Comparison of ENCODE assay signal across 13 cellular contexts in genomic region chr6:7479801-7480266, GRCh38.
DNase-seq lines count a peak whose midpoint lies in the region; ATAC-seq, FAIRE-seq and TF ChIP-seq lines count a peak whose summit lies in the region.
"Had no signal": no experiment of that assay in that cellular context is flagged by ENCODE, and none has a peak within 500 bp of the region (broad histone marks: within the 10 kb centered on the region; RNA-seq: fewer than 3 reads in every experiment).

No MANE protein-coding gene starts in this region.

- H3K9me3 Mint-ChIP-seq in activated CD4-positive, alpha-beta T cell treated with anti-CD3 and anti-CD28 coated beads, Interleukin-2, amount 10 ng/mL, durations not matched to agents 7 days and 5 days, result no peaks in the 10 kb centered on the region
- H3K9me3 Mint-ChIP-seq: brain had no signal

- H3K27ac Mint-ChIP-seq in activated CD4-positive, alpha-beta T cell treated with anti-CD3 and anti-CD28 coated beads, Interleukin-2, amount 10 ng/mL, durations not matched to agents 7 days and 5 days, result no peak overlapping the region
- H3K27ac Mint-ChIP-seq: brain had no signal

- H3K4me3 Mint-ChIP-seq in activated CD4-positive, alpha-beta T cell treated with anti-CD3 and anti-CD28 coated beads, Interleukin-2, amount 10 ng/mL, durations not matched to agents 7 days and 5 days, result no peak overlapping the region
- H3K4me3 Mint-ChIP-seq: brain had no signal

- no peak for FAIRE-seq in HTR-8/SVneo (lab: Jason Lieb, UNC)
- FAIRE-seq: D721Med, GM19239 had no signal

- TF ChIP-seq CTCF in AG04449 (IDR thresholded peaks at IDR 0.05; ENCODE audit: insufficient read depth, low read length, missing control alignments), result no peak
- no peak for TF ChIP-seq CTCF in breast epithelium (IDR thresholded peaks at IDR 0.05)

- POLR2A ChIA-PET in AG04449 (lab: Yijun Ruan, JAX), result no interaction called here
- POLR2A ChIA-PET in activated CD4-positive, alpha-beta T cell treated with anti-CD3 and anti-CD28 coated beads, Interleukin-2, amount 10 ng/mL, durations not matched to agents 7 days and 5 days (lab: Charles Lee), result no interaction called here

- H3K4me1 Mint-ChIP-seq in activated CD4-positive, alpha-beta T cell treated with anti-CD3 and anti-CD28 coated beads, Interleukin-2, amount 10 ng/mL, durations not matched to agents 7 days and 5 days, result no peaks in the 10 kb centered on the region
- H3K4me1 Mint-ChIP-seq: brain had no signal

- intact Hi-C loops in breast epithelium (cut with DNase I; ENCODE audit: low total_unique reads), result loop anchor here (2.0 kb wide), 1 partner anchor 75 kb away; no protein-coding TSS in a partner anchor

- CTCF ChIA-PET in AG04449 (lab: Yijun Ruan, JAX), result interaction anchor here (0.7 to 1.1 kb wide), 2 partner anchors 9 to 103 kb away, joined by 3 read pairs; no protein-coding TSS in a partner anchor
- CTCF ChIA-PET in activated CD4-positive, alpha-beta T cell treated with anti-CD3 and anti-CD28 coated beads, Interleukin-2, amount 10 ng/mL, durations not matched to agents 7 days and 5 days (lab: Charles Lee), result no interaction called here

- no peaks in the 10 kb centered on the region for H3K36me3 Mint-ChIP-seq in activated CD4-positive, alpha-beta T cell treated with anti-CD3 and anti-CD28 coated beads, Interleukin-2, amount 10 ng/mL, durations not matched to agents 7 days and 5 days (ENCODE audit: low read depth)
- H3K36me3 Mint-ChIP-seq: brain had no signal

- no peaks in the 10 kb centered on the region for H3K4me1 ChIP-seq in breast epithelium

- H3K27ac ChIP-seq in breast epithelium, result peak overlapping the region; percentile 62 to 74

- no peaks in the 10 kb centered on the region for H3K27me3 ChIP-seq in breast epithelium

- H3K9me3 ChIP-seq in breast epithelium, result no peaks in the 10 kb centered on the region

- TF ChIP-seq POLR2A in breast epithelium (IDR thresholded peaks at IDR 0.05), result no peak

- peak; percentile 5 for DNase-seq in AG04449 (ENCODE audit: low read depth, low spot score)
- DNase-seq in HTR-8/SVneo (ENCODE audit: insufficient read length, low spot score), result peak; percentile 40
- DNase-seq in breast epithelium (ENCODE audit: low spot score in 2 of 2), result peak in 1 of 2 donors; percentile 72
- peak; percentile 8 for DNase-seq in left kidney (ENCODE audit: low read depth, low spot score)
- DNase-seq in activated CD4-positive, alpha-beta T cell treated with anti-CD3 and anti-CD28 coated beads, Interleukin-2, amount 10 ng/mL, durations not matched to agents 7 days and 5 days, result no peak
- no peak for DNase-seq in NCI-H1092 (lab: John Stamatoyannopoulos, UW)
- DNase-seq in stimulated activated CD4-positive, alpha-beta T cell treated with anti-CD3 and anti-CD28 coated beads, Interleukin-4, amount 100 ng/mL, for 4 hours, result no peak
- DNase-seq: activated CD4-positive, alpha-beta T cell treated with anti-CD3 and anti-CD28 coated beads for 48 hours; NCI-H82 had no signal

- no peak for ATAC-seq in GM21737 (IDR thresholded peaks at IDR 0.05; ENCODE audit: unreplicated experiment)

- no peak overlapping the region for H3K4me3 ChIP-seq in AG04449 (ENCODE audit: low read depth, low read length)
- peak overlapping the region in 2 of 3 donors; percentile 21 to 42 for H3K4me3 ChIP-seq in breast epithelium

- no peaks in the 10 kb centered on the region for H3K36me3 ChIP-seq in breast epithelium

- H3K27me3 Mint-ChIP-seq in activated CD4-positive, alpha-beta T cell treated with anti-CD3 and anti-CD28 coated beads, Interleukin-2, amount 10 ng/mL, durations not matched to agents 7 days and 5 days, result peaks cover 5% of the 10 kb centered on the region

Comparison
In these comparisons a context has a peak if more than half of its experiments do, and no peak if none do; other contexts are left out.
1. DNase-seq: peak in AG04449 (single experiment), HTR-8/SVneo (single experiment) and left kidney (single experiment); none in activated CD4-positive, alpha-beta T cell treated with anti-CD3 and anti-CD28 coated beads, Interleukin-2, amount 10 ng/mL, durations not matched to agents 7 days and 5 days (single experiment), NCI-H1092 (single experiment) and stimulated activated CD4-positive, alpha-beta T cell treated with anti-CD3 and anti-CD28 coated beads, Interleukin-4, amount 100 ng/mL, for 4 hours (0 of 2).